In genomic region chr10:19158870-19159269, GRCh38 we compare ENCODE assay signal across 8 cellular contexts.
"Had no signal": no experiment of that assay in that cellular context is flagged by ENCODE, and none has a peak within 500 bp of the region (broad histone marks: within the 10 kb centered on the region; RNA-seq: fewer than 3 reads in every experiment).

No MANE protein-coding gene starts in this region.

- ATAC-seq: GM12878 had no signal

- H3K4me3 ChIP-seq: GM12878 had no signal

- DNase-seq: GDM1, GF-D8 had no signal

- FAIRE-seq: G401.6, GM12878, GM12891, GM12892, GM18507, GM19239 had no signal
